Comparison of ENCODE assay signal across 15 cellular contexts in the genomic region with DNA sequence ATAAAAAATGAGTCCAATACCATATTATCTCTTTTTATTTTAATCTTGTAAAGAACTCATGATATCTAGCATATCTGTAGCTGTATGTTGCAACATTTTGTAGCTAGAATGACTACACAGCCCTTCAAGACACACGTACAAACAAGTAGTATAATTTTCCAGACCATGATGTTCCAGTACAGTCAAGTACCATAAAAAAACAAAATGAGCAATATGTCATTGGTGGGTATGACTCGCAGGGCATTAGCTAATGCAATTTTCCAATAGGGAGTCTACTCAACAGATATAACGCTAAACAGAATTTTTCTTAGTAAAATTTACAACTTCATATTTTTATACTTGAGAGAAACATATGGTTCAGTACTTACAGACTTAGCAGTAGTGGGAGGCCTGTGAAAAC. TPM values are rescaled to one million over a fixed set of nuclear protein-coding genes. Genes with fewer than 3 reads are reported as not detected.
DNase-seq lines count a peak whose midpoint lies in the region; ATAC-seq and TF ChIP-seq lines count a peak whose summit lies in the region.
"Had no signal": no experiment of that assay in that cellular context is flagged by ENCODE, and none has a peak within 500 bp of the region (broad histone marks: within the 10 kb centered on the region; RNA-seq: fewer than 3 reads in every experiment).

No MANE protein-coding gene starts in this region.

- no peaks in the 10 kb centered on the region for H3K4me1 Mint-ChIP-seq in CD4-positive, alpha-beta T cell (ENCODE audit: low read depth)
- H3K4me1 Mint-ChIP-seq in activated naive CD4-positive, alpha-beta T cell treated with anti-CD3 and anti-CD28 coated beads for 36 hours (ENCODE audit: low read depth): peaks cover 17% of the 10 kb centered on the region

- no peaks in the 10 kb centered on the region for H3K27me3 ChIP-seq in Peyer's patch
- no peaks in the 10 kb centered on the region for H3K27me3 ChIP-seq in CD4-positive, alpha-beta T cell (ENCODE audit: control insufficient read depth, insufficient read depth, low read length)

- H3K9me3 ChIP-seq in Peyer's patch: no peaks in the 10 kb centered on the region
- no peaks in the 10 kb centered on the region for H3K9me3 ChIP-seq in CD4-positive, alpha-beta T cell (ENCODE audit: control insufficient read depth, low read length)

- intact Hi-C loops in CD4-positive, alpha-beta T cell (cut with DNase I, micrococcal nuclease): no loop called here
- intact Hi-C loops in activated naive CD4-positive, alpha-beta T cell treated with anti-CD3 and anti-CD28 coated beads for 36 hours (cut with micrococcal nuclease): no loop called here

- no peaks in the 10 kb centered on the region for H3K4me1 ChIP-seq in Peyer's patch

- no peaks in the 10 kb centered on the region for H3K36me3 Mint-ChIP-seq in CD4-positive, alpha-beta T cell (ENCODE audit: low read depth)
- no peaks in the 10 kb centered on the region for H3K36me3 Mint-ChIP-seq in activated naive CD4-positive, alpha-beta T cell treated with anti-CD3 and anti-CD28 coated beads for 36 hours (ENCODE audit: low read depth)

- no peak overlapping the region for H3K4me3 Mint-ChIP-seq in CD4-positive, alpha-beta T cell
- H3K4me3 Mint-ChIP-seq in activated naive CD4-positive, alpha-beta T cell treated with anti-CD3 and anti-CD28 coated beads for 36 hours: no peak overlapping the region

- H3K27ac Mint-ChIP-seq in CD4-positive, alpha-beta T cell: no peak overlapping the region
- H3K27ac Mint-ChIP-seq in activated naive CD4-positive, alpha-beta T cell treated with anti-CD3 and anti-CD28 coated beads for 36 hours: no peak overlapping the region

- POLR2A ChIA-PET in AG04449 (lab: Yijun Ruan, JAX): interaction anchor here (0.6 kb wide), 1 partner anchor 74 kb away, joined by 5 read pairs; no protein-coding TSS in a partner anchor
- POLR2A ChIA-PET in CD4-positive, alpha-beta T cell (lab: Charles Lee): no interaction called here

- peak; percentile 28 for DNase-seq in AG04449 (ENCODE audit: low read depth, low spot score)
- DNase-seq in LHCN-M2 (ENCODE audit: low read depth): peak; percentile 84
- peak; percentile 86 for DNase-seq in epithelial cell of esophagus (ENCODE audit: low read depth)
- DNase-seq in middle frontal gyrus (ENCODE audit: extremely low spot score, low spot score): peak; percentile 35
- DNase-seq in Peyer's patch: no peak
- no peak for DNase-seq in CD4-positive, alpha-beta T cell
- no peak for DNase-seq in epidermal melanocyte (ENCODE audit: insufficient read length, low spot score)
- no peak for DNase-seq in activated naive CD4-positive, alpha-beta T cell treated with anti-CD3 and anti-CD28 coated beads for 36 hours
- DNase-seq: activated naive CD4-positive, alpha-beta T cell treated with anti-CD3 and anti-CD28 coated beads, Interleukin-2, amount 50 U/mL, for 16 hours; DMS 273 treated with DMSO at 0.1 percent for 48 hours; KBM-7; NCI-H187 treated with DMSO at 0.1 percent for 48 hours; NCI-H774; SHP77 treated with DMSO at 0.1 percent for 48 hours; stimulated activated CD4-positive, alpha-beta T cell treated with anti-CD3 and anti-CD28 coated beads, Interleukin-12 subunit alpha, Interleukin-12 subunit beta, amount 100 ng/mL, for 4 hours had no signal

- no peak overlapping the region for H3K4me3 ChIP-seq in AG04449 (ENCODE audit: low read depth, low read length)
- no peak overlapping the region for H3K4me3 ChIP-seq in epithelial cell of esophagus (ENCODE audit: low read length)
- no peak overlapping the region for H3K4me3 ChIP-seq in Peyer's patch

- H3K27me3 Mint-ChIP-seq in CD4-positive, alpha-beta T cell: no peaks in the 10 kb centered on the region
- no peaks in the 10 kb centered on the region for H3K27me3 Mint-ChIP-seq in activated naive CD4-positive, alpha-beta T cell treated with anti-CD3 and anti-CD28 coated beads for 36 hours (ENCODE audit: low read depth)

- no peak for TF ChIP-seq CTCF in AG04449 (IDR thresholded peaks at IDR 0.05; ENCODE audit: insufficient read depth, low read length, missing control alignments)
- no peak for TF ChIP-seq CTCF in epithelial cell of esophagus (IDR thresholded peaks at IDR 0.05; ENCODE audit: insufficient read depth, low read depth, low read length, missing control alignments)
- no peak for TF ChIP-seq CTCF in Peyer's patch (IDR thresholded peaks at IDR 0.05)
- TF ChIP-seq CTCF in CD4-positive, alpha-beta T cell (IDR thresholded peaks at IDR 0.05): no peak

- no peak for TF ChIP-seq POLR2A in Peyer's patch (IDR thresholded peaks at IDR 0.05)

- no peak overlapping the region for H3K27ac ChIP-seq in Peyer's patch
- H3K27ac ChIP-seq in CD4-positive, alpha-beta T cell (ENCODE audit: low read depth, low read length): no peak overlapping the region

- H3K9me3 Mint-ChIP-seq in CD4-positive, alpha-beta T cell: no peaks in the 10 kb centered on the region
- no peaks in the 10 kb centered on the region for H3K9me3 Mint-ChIP-seq in activated naive CD4-positive, alpha-beta T cell treated with anti-CD3 and anti-CD28 coated beads for 36 hours

- no peak for ATAC-seq in CD4-positive, alpha-beta T cell (ENCODE audit: poor library complexity)

- CTCF ChIA-PET in AG04449 (lab: Yijun Ruan, JAX): interaction anchor here (1.0 kb wide), 1 partner anchor 88 kb away, joined by 3 read pairs; no protein-coding TSS in a partner anchor
- CTCF ChIA-PET in CD4-positive, alpha-beta T cell (lab: Charles Lee): interaction anchor here (2.0 kb wide), 1 partner anchor 73 kb away, joined by 6 read pairs; no protein-coding TSS in a partner anchor
- CTCF ChIA-PET in activated naive CD4-positive, alpha-beta T cell treated with anti-CD3 and anti-CD28 coated beads for 36 hours (lab: Charles Lee): no interaction called here

- no peaks in the 10 kb centered on the region for H3K36me3 ChIP-seq in Peyer's patch

RNA-seq across cellular contexts. Expression of gene UGP2, which starts 53.6 kb away (rescaled TPM):
- total RNA-seq in LHCN-M2 (2014; rRNA removed): 216 and 261 TPM in 2 replicates
- 170 TPM for polyA plus RNA-seq in LHCN-M2 (2012)
- total RNA-seq in Peyer's patch: 100 to 1,000 TPM in 2 of 4 donors, 10 to 100 TPM in 2; 85.4 to 125 (median 106) TPM
- total RNA-seq in CD4-positive, alpha-beta T cell: 10 to 100 TPM; 47.1 to 53.2 TPM
- 10 to 100 TPM; 82.2 to 93.1 TPM for total RNA-seq in activated naive CD4-positive, alpha-beta T cell treated with anti-CD3 and anti-CD28 coated beads for 36 hours

Comparison
In these comparisons a context has a peak if more than half of its experiments do, and no peak if none do; other contexts are left out.
1. DNase-seq: peak in AG04449 (single experiment), LHCN-M2 (single experiment), epithelial cell of esophagus (single experiment) and middle frontal gyrus (single experiment); none in Peyer's patch (0 of 3), CD4-positive, alpha-beta T cell (0 of 10), epidermal melanocyte (single experiment) and activated naive CD4-positive, alpha-beta T cell treated with anti-CD3 and anti-CD28 coated beads for 36 hours (single experiment).